In genomic region chr16:59013930-59014329, GRCh38 we compare ENCODE assay signal across 18 cellular contexts.
"Had no signal": no experiment of that assay in that cellular context is flagged by ENCODE, and none has a peak within 500 bp of the region (broad histone marks: within the 10 kb centered on the region; RNA-seq: fewer than 3 reads in every experiment).

No MANE protein-coding gene starts in this region.

- DNase-seq: IMR-90, Kasumi-1, MM.1S, NCI-H1092 treated with DMSO at 0.1 percent for 48 hours, NCI-H1436, NCI-H187, NCI-H2029, NCI-H2081 treated with DMSO at 0.1 percent for 48 hours, NCI-H2171, NCI-H226, NCI-H446, NCI-H510A, NCI-H524 treated with DMSO at 0.1 percent for 48 hours, NCI-H69, NCI-H774, Right ventricle myocardium superior, RPMI8226, SIG-M5 had no signal
